In the genomic region with DNA sequence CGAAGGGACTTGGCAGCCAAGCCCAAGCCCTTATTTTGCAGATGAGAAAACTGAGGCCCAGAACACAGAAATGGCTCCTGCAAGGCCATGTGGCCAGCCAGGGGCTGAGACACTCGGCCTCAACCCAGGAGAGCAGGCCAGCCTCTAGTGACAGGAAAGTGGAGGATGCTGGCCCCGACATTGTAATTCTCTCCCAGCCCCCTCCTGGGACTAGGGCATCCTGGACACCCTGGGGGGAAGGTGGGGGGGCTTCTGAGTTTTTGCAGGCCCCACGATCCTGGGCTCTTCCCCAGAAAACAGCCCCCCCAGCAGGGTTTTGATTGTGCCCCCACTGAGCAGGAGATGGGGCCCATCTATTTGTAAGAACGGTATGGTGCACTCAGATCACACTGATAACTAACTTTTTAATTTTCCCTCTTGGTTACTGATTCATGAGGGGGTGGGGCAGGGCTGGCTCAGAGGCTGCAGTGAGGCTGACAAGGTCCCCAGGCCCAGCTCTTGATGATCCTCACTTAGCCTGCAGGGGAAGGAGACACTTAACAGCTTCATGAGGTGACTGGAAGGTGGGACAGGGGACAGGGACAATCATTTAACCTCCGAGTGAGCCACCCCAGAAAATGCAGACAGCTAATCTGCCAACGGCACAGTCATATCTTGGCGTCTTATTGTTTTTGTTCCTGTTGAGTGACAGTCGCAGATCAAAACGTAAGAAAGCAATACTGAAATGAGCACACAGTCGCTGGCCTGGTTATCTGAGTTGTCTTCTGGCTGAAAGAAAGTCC, we compare ENCODE assay signal across 2 cellular contexts.
TF ChIP-seq lines count a peak whose summit lies in the region.

No MANE protein-coding gene starts in this region.

TF ChIP-seq in SK-N-SH, 30 proteins besides CTCF, POLR2A, EP300 and RAD21:
- TF ChIP-seq GABPA (IDR thresholded peaks at IDR 0.05; ENCODE audit: low read depth) (no peak), SIN3A (IDR thresholded peaks at IDR 0.05; ENCODE audit: borderline replicate concordance, low read depth, low read length) (no peak), POLR2AphosphoS5 (IDR thresholded peaks at IDR 0.05; ENCODE audit: low read depth, low read length) (peak; percentile 12; the same call in 1 of the 2 replicates)
- TF ChIP-seq, protein P1, sequence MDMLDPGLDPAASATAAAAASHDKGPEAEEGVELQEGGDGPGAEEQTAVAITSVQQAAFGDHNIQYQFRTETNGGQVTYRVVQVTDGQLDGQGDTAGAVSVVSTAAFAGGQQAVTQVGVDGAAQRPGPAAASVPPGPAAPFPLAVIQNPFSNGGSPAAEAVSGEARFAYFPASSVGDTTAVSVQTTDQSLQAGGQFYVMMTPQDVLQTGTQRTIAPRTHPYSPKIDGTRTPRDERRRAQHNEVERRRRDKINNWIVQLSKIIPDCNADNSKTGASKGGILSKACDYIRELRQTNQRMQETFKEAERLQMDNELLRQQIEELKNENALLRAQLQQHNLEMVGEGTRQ (IDR thresholded peaks at IDR 0.05; ENCODE audit: borderline replicate concordance, low read depth, low read length) = no peak
- TF ChIP-seq, protein P2, sequence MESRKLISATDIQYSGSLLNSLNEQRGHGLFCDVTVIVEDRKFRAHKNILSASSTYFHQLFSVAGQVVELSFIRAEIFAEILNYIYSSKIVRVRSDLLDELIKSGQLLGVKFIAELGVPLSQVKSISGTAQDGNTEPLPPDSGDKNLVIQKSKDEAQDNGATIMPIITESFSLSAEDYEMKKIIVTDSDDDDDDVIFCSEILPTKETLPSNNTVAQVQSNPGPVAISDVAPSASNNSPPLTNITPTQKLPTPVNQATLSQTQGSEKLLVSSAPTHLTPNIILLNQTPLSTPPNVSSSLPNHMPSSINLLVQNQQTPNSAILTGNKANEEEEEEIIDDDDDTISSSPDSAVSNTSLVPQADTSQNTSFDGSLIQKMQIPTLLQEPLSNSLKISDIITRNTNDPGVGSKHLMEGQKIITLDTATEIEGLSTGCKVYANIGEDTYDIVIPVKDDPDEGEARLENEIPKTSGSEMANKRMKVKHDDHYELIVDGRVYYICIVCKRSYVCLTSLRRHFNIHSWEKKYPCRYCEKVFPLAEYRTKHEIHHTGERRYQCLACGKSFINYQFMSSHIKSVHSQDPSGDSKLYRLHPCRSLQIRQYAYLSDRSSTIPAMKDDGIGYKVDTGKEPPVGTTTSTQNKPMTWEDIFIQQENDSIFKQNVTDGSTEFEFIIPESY (IDR thresholded peaks at IDR 0.05; ENCODE audit: borderline replicate concordance, low read depth) = no peak
TF ChIP-seq in SK-N-SH: peak in this region for 1.

TF ChIP-seq in H1, 55 proteins besides CTCF, POLR2A, EP300 and RAD21:
- no peak for TF ChIP-seq EZH2 (IDR thresholded peaks at IDR 0.05; ENCODE audit: low read depth, low read length, severe bottlenecking)
- peak; percentile 23 for TF ChIP-seq NANOG (IDR thresholded peaks at IDR 0.05; ENCODE audit: insufficient read depth, low read depth, low read length, poor library complexity, severe bottlenecking)
